In genomic region chr7:142501434-142501833, GRCh38 we compare ENCODE assay signal across 14 cellular contexts.
DNase-seq lines count a peak whose midpoint lies in the region; ATAC-seq, FAIRE-seq and TF ChIP-seq lines count a peak whose summit lies in the region.
"Had no signal": no experiment of that assay in that cellular context is flagged by ENCODE, and none has a peak within 500 bp of the region (broad histone marks: within the 10 kb centered on the region; RNA-seq: fewer than 3 reads in every experiment).

No MANE protein-coding gene starts in this region.

- H3K4me1 Mint-ChIP-seq in CD4-positive, alpha-beta T cell (ENCODE audit: low read depth): peaks cover 50% of the 10 kb centered on the region
- H3K4me1 Mint-ChIP-seq in naive thymus-derived CD8-positive, alpha-beta T cell: peaks cover 26 to 44% (median 34%) of the 10 kb centered on the region in 4 donors
- H3K4me1 Mint-ChIP-seq in activated CD8-positive, alpha-beta T cell treated with anti-CD3 and anti-CD28 coated beads, Interleukin-2, amount 10 ng/mL, durations not matched to agents 7 days and 5 days (ENCODE audit: low read depth): peaks cover 25% of the 10 kb centered on the region

- no peaks in the 10 kb centered on the region for H3K27me3 Mint-ChIP-seq in CD4-positive, alpha-beta T cell
- H3K27me3 Mint-ChIP-seq in naive thymus-derived CD8-positive, alpha-beta T cell: no peaks in the 10 kb centered on the region
- peaks cover 11% of the 10 kb centered on the region for H3K27me3 Mint-ChIP-seq in activated CD8-positive, alpha-beta T cell treated with anti-CD3 and anti-CD28 coated beads, Interleukin-2, amount 10 ng/mL, durations not matched to agents 7 days and 5 days (ENCODE audit: low read depth)

- intact Hi-C loops in CD4-positive, alpha-beta T cell (cut with DNase I, micrococcal nuclease): no loop called here
- intact Hi-C loops in colonic mucosa (cut with DNase I): no loop called here
- intact Hi-C loops in HepG2 (cut with micrococcal nuclease; ENCODE audit: unreplicated experiment): no loop called here

- no peaks in the 10 kb centered on the region for H4K20me1 ChIP-seq in DND-41 (ENCODE audit: insufficient read depth, low read length)
- no peaks in the 10 kb centered on the region for H4K20me1 ChIP-seq in HepG2 (ENCODE audit: insufficient read depth, low read length)

- no peak for ATAC-seq in CD4-positive, alpha-beta T cell (ENCODE audit: poor library complexity)
- ATAC-seq in DND-41 (ENCODE audit: insufficient read depth, low read depth) (no peak), HepG2 (no peak)
- no peak for ATAC-seq in naive thymus-derived CD8-positive, alpha-beta T cell
- ATAC-seq in activated CD8-positive, alpha-beta T cell treated with anti-CD3 and anti-CD28 coated beads, Interleukin-2, amount 10 ng/mL, durations not matched to agents 7 days and 5 days: no peak

- H3K4me1 ChIP-seq in DND-41 (ENCODE audit: insufficient read depth, low read length) (peaks cover 61% of the 10 kb centered on the region), colonic mucosa (peaks cover 5% of the 10 kb centered on the region), HepG2 (ENCODE audit: insufficient read depth, low read length) (no peaks in the 10 kb centered on the region)

- BruUV-seq in HepG2 (replicated peaks; lab: Mats Ljungman, UMichigan): no TSS peak

- H3K36me3 ChIP-seq in DND-41 (ENCODE audit: insufficient read depth, low read length) (no peaks in the 10 kb centered on the region), colonic mucosa (no peaks in the 10 kb centered on the region), HepG2 (replicated peaks in 1 of 2; ENCODE audit: control insufficient read depth in 1 of 2, insufficient read depth in 2 of 2, low read length in 2 of 2) (no peaks in the 10 kb centered on the region)

- WGBS in HepG2 (ENCODE audit: low lambda C conversion rate): 0% methylated on average over 1 of the region's 1 CpG

- no peak overlapping the region for H3K4me3 ChIP-seq in DND-41 (ENCODE audit: low read depth in 1 of 2, low read length in 2 of 2)
- no peak overlapping the region for H3K4me3 ChIP-seq in colonic mucosa
- H3K4me3 ChIP-seq in HepG2 (replicated peaks in 1 of 3; ENCODE audit: insufficient read depth in 1 of 3, low read depth in 2 of 3, low read length in 3 of 3): no peak overlapping the region

- POLR2A ChIA-PET in CD4-positive, alpha-beta T cell (lab: Charles Lee): interaction anchor here (2.5 kb wide), 1 partner anchor 38 kb away, joined by 8 read pairs; no protein-coding TSS in a partner anchor
- POLR2A ChIA-PET in naive thymus-derived CD8-positive, alpha-beta T cell (lab: Charles Lee): interaction anchor here (0.9 to 1.3 kb wide), 3 partner anchors 10 to 20 kb away, joined by 3 to 4 read pairs (median 3); no protein-coding TSS in a partner anchor
- POLR2A ChIA-PET in activated CD8-positive, alpha-beta T cell treated with anti-CD3 and anti-CD28 coated beads, Interleukin-2, amount 10 ng/mL, durations not matched to agents 7 days and 5 days (lab: Charles Lee): no interaction called here
- POLR2A ChIA-PET in HepG2 (lab: Yijun Ruan, JAX): no interaction called here

- H2AFZ ChIP-seq in DND-41 (ENCODE audit: low read depth, low read length): no peak overlapping the region
- H2AFZ ChIP-seq in HepG2 (ENCODE audit: low read length): no peak overlapping the region

- no peaks in the 10 kb centered on the region for H3K27me3 ChIP-seq in CD4-positive, alpha-beta T cell (ENCODE audit: control insufficient read depth, insufficient read depth, low read length)
- H3K27me3 ChIP-seq in DND-41 (ENCODE audit: insufficient read depth, low read length, poor library complexity): no peaks in the 10 kb centered on the region
- H3K27me3 ChIP-seq in colonic mucosa: no peaks in the 10 kb centered on the region
- H3K27me3 ChIP-seq in HepG2 (ENCODE audit: control insufficient read depth in 1 of 2, insufficient read depth in 2 of 2, low read length in 2 of 2): no peaks in the 10 kb centered on the region; a peak in 2 of 5 replicates

- H3K9me3 Mint-ChIP-seq in CD4-positive, alpha-beta T cell: no peaks in the 10 kb centered on the region
- H3K9me3 Mint-ChIP-seq in naive thymus-derived CD8-positive, alpha-beta T cell: no peaks in the 10 kb centered on the region
- no peaks in the 10 kb centered on the region for H3K9me3 Mint-ChIP-seq in activated CD8-positive, alpha-beta T cell treated with anti-CD3 and anti-CD28 coated beads, Interleukin-2, amount 10 ng/mL, durations not matched to agents 7 days and 5 days (ENCODE audit: insufficient read depth)
- H3K9me3 Mint-ChIP-seq: HFFc6 had no signal

- CTCF ChIA-PET in CD4-positive, alpha-beta T cell (lab: Charles Lee): interaction anchor here (1.3 to 2.1 kb wide), 4 partner anchors 15 to 34 kb away, joined by 3 to 5 read pairs (median 4); no protein-coding TSS in a partner anchor
- CTCF ChIA-PET in activated CD8-positive, alpha-beta T cell treated with anti-CD3 and anti-CD28 coated beads, Interleukin-2, amount 10 ng/mL, durations not matched to agents 7 days and 5 days (lab: Charles Lee): interaction anchor here (1.0 to 8.0 kb wide), 8 partner anchors 14 to 115 kb away, joined by 3 to 86 read pairs (median 14); no protein-coding TSS in a partner anchor
- CTCF ChIA-PET in HepG2 (lab: Yijun Ruan, JAX; ENCODE audit: low intra/inter-chr PET ratio, low total read pairs): no interaction called here

- DNase-seq in CD4-positive, alpha-beta T cell: no peak
- DNase-seq in DND-41 (no peak), colonic mucosa (peak; percentile 45), HepG2 (ENCODE audit: low spot score) (no peak), NCI-H1105 (lab: John Stamatoyannopoulos, UW) (no peak), cerebellum (ENCODE audit: low spot score) (no peak)
- DNase-seq in naive thymus-derived CD8-positive, alpha-beta T cell: no peak
- DNase-seq in activated CD8-positive, alpha-beta T cell treated with anti-CD3 and anti-CD28 coated beads, Interleukin-2, amount 10 ng/mL, durations not matched to agents 7 days and 5 days: no peak
- DNase-seq: C1 segment of cervical spinal cord, DMS53, HCEC 1CT, HFFc6 had no signal

- H3K79me2 ChIP-seq in DND-41 (ENCODE audit: insufficient read depth, low read length): peaks cover 28% of the 10 kb centered on the region
- H3K79me2 ChIP-seq in HepG2 (ENCODE audit: insufficient read depth, low read length): no peaks in the 10 kb centered on the region

- TF ChIP-seq CTCF in CD4-positive, alpha-beta T cell (IDR thresholded peaks at IDR 0.05): no peak
- no peak for TF ChIP-seq CTCF in DND-41 (IDR thresholded peaks at IDR 0.05; ENCODE audit: borderline replicate concordance, extremely low read depth, low read length, poor library complexity, severe bottlenecking)
- no peak for TF ChIP-seq CTCF in colonic mucosa (IDR thresholded peaks at IDR 0.05)
- no peak for TF ChIP-seq CTCF in HepG2 (CRISPR knock-in tag; IDR thresholded peaks at IDR 0.05)

- H3K4me2 ChIP-seq in DND-41 (ENCODE audit: insufficient read depth, low read length): no peak overlapping the region
- H3K4me2 ChIP-seq in HepG2 (ENCODE audit: low read depth, low read length): no peak overlapping the region

- no peak overlapping the region for H3K4me3 Mint-ChIP-seq in CD4-positive, alpha-beta T cell
- H3K4me3 Mint-ChIP-seq in naive thymus-derived CD8-positive, alpha-beta T cell: peak overlapping the region in 1 of 10 donors; percentile 33
- H3K4me3 Mint-ChIP-seq in activated CD8-positive, alpha-beta T cell treated with anti-CD3 and anti-CD28 coated beads, Interleukin-2, amount 10 ng/mL, durations not matched to agents 7 days and 5 days: no peak overlapping the region
- H3K4me3 Mint-ChIP-seq: B cell, HFFc6 had no signal

- no peak for TF ChIP-seq RAD21 in HepG2 (CRISPR knock-in tag; IDR thresholded peaks at IDR 0.05)

- no peak overlapping the region for H3K9ac ChIP-seq in DND-41 (ENCODE audit: low read depth, low read length)
- no peak overlapping the region for H3K9ac ChIP-seq in colonic mucosa (ENCODE audit: low read depth in 2 of 2, low read length in 2 of 2)
- no peak overlapping the region for H3K9ac ChIP-seq in HepG2 (ENCODE audit: insufficient read depth, low read depth, low read length)

- in situ Hi-C loops in HepG2 (cut with HindIII; ENCODE audit: extremely low pct_ligation_motif_present, low pct_unique_long_range_greater_than_20kb): no loop called here

- no peaks in the 10 kb centered on the region for H3K9me3 ChIP-seq in CD4-positive, alpha-beta T cell (ENCODE audit: control insufficient read depth, low read length)
- H3K9me3 ChIP-seq in DND-41 (ENCODE audit: insufficient read depth, low read length, severe bottlenecking) (no peaks in the 10 kb centered on the region), colonic mucosa (no peaks in the 10 kb centered on the region), HepG2 (ENCODE audit: low read length) (no peaks in the 10 kb centered on the region)

- no peak overlapping the region for H3K27ac ChIP-seq in CD4-positive, alpha-beta T cell (ENCODE audit: low read depth, low read length)
- H3K27ac ChIP-seq in DND-41 (ENCODE audit: low read length) (peak overlapping the region; percentile 53; the same call in 1 of the 2 replicates), colonic mucosa (peak overlapping the region; percentile 42), HepG2 (ENCODE audit: extremely low read length, insufficient read depth, low read length) (no peak overlapping the region)

- H3K27ac Mint-ChIP-seq in CD4-positive, alpha-beta T cell: peak overlapping the region; percentile 96
- H3K27ac Mint-ChIP-seq in naive thymus-derived CD8-positive, alpha-beta T cell: peak overlapping the region in 9 of 10 donors; percentile 26 to 99 (median 84)
- H3K27ac Mint-ChIP-seq in activated CD8-positive, alpha-beta T cell treated with anti-CD3 and anti-CD28 coated beads, Interleukin-2, amount 10 ng/mL, durations not matched to agents 7 days and 5 days: no peak overlapping the region
- H3K27ac Mint-ChIP-seq: B cell, HFFc6 had no signal

- no peaks in the 10 kb centered on the region for H3K36me3 Mint-ChIP-seq in CD4-positive, alpha-beta T cell (ENCODE audit: low read depth)
- H3K36me3 Mint-ChIP-seq in naive thymus-derived CD8-positive, alpha-beta T cell: no peaks in the 10 kb centered on the region
- no peaks in the 10 kb centered on the region for H3K36me3 Mint-ChIP-seq in activated CD8-positive, alpha-beta T cell treated with anti-CD3 and anti-CD28 coated beads, Interleukin-2, amount 10 ng/mL, durations not matched to agents 7 days and 5 days (ENCODE audit: low read depth)

- no peak for TF ChIP-seq POLR2A in HepG2 (IDR thresholded peaks at IDR 0.05; ENCODE audit: insufficient read depth in 1 of 2, low read depth in 2 of 2, low read length in 2 of 2)

- TF ChIP-seq EP300 in HepG2 (IDR thresholded peaks at IDR 0.05; ENCODE audit: low read depth in 2 of 2, low read length in 2 of 2) (no peak), HepG2 (CRISPR knock-in tag; IDR thresholded peaks at IDR 0.05; ENCODE audit: borderline replicate concordance) (no peak)

- FAIRE-seq in HepG2 (lab: Jason Lieb, UNC): no peak
- FAIRE-seq: A204.1 had no signal

TF ChIP-seq in HepG2, 621 proteins besides CTCF, POLR2A, EP300 and RAD21 (continues in another document):
- TF ChIP-seq ZNF782 (CRISPR knock-in tag; IDR thresholded peaks at IDR 0.05; ENCODE audit: borderline replicate concordance): no peak

Comparison
In these comparisons a context has a peak if more than half of its experiments do, and no peak if none do; other contexts are left out.
1. H3K27ac ChIP-seq: peak in DND-41 (single experiment) and colonic mucosa (single experiment); none in CD4-positive, alpha-beta T cell (single experiment) and HepG2 (single experiment).
2. POLR2A ChIA-PET loops: an anchor here in CD4-positive, alpha-beta T cell (2.5 kb wide) and naive thymus-derived CD8-positive, alpha-beta T cell (0.9 to 1.3 kb wide); none called in activated CD8-positive, alpha-beta T cell treated with anti-CD3 and anti-CD28 coated beads, Interleukin-2, amount 10 ng/mL, durations not matched to agents 7 days and 5 days and HepG2.